Comparison of ENCODE assay signal across 1 cellular context in the genomic region with DNA sequence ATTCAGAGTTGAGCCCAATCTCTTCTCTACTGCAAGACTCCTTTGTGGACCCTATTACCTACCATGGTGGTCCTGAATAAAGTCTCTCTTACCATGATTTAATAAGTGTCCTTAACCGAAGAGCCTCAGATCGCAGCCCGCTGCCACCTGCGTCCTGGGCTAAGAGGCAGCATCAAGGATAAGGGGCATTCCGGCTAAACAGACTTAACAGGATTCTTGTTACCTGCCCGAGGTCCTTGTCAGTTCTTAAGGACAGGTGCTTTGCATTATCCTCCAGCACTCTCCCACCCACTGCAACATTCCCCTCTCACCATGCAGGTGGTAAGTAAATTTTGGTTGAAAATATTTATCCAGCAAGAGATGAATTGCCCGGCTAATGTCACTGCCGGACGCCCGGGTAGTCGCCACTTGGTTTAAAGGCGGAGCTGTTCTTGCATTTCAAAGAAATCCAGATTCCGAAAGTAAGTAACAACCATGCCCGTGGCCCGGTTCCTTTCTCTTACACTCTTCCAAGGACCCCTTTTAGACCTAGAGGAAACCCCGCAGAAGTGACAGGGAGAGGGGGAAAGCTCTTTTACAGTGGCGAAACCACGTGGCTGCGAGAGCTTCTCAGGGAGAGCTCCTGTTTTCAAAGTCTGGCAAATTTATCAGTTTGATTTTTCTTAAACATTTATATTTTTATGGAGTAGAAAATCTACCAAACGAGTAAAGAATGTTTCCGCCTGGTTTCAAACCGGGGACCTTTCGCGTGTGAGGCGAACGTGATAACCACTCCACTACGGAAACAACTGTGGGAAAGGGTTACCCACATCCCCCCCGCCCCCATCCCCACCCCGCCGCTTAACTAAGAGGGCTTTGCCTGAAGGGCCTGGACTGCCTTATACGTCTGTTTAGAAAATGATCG.
TF ChIP-seq lines count a peak whose summit lies in the region.

No MANE protein-coding gene starts in this region.

TF ChIP-seq in GM12878, 131 proteins besides CTCF, POLR2A, EP300 and RAD21 (continued from another document):
- TF ChIP-seq, protein P1, sequence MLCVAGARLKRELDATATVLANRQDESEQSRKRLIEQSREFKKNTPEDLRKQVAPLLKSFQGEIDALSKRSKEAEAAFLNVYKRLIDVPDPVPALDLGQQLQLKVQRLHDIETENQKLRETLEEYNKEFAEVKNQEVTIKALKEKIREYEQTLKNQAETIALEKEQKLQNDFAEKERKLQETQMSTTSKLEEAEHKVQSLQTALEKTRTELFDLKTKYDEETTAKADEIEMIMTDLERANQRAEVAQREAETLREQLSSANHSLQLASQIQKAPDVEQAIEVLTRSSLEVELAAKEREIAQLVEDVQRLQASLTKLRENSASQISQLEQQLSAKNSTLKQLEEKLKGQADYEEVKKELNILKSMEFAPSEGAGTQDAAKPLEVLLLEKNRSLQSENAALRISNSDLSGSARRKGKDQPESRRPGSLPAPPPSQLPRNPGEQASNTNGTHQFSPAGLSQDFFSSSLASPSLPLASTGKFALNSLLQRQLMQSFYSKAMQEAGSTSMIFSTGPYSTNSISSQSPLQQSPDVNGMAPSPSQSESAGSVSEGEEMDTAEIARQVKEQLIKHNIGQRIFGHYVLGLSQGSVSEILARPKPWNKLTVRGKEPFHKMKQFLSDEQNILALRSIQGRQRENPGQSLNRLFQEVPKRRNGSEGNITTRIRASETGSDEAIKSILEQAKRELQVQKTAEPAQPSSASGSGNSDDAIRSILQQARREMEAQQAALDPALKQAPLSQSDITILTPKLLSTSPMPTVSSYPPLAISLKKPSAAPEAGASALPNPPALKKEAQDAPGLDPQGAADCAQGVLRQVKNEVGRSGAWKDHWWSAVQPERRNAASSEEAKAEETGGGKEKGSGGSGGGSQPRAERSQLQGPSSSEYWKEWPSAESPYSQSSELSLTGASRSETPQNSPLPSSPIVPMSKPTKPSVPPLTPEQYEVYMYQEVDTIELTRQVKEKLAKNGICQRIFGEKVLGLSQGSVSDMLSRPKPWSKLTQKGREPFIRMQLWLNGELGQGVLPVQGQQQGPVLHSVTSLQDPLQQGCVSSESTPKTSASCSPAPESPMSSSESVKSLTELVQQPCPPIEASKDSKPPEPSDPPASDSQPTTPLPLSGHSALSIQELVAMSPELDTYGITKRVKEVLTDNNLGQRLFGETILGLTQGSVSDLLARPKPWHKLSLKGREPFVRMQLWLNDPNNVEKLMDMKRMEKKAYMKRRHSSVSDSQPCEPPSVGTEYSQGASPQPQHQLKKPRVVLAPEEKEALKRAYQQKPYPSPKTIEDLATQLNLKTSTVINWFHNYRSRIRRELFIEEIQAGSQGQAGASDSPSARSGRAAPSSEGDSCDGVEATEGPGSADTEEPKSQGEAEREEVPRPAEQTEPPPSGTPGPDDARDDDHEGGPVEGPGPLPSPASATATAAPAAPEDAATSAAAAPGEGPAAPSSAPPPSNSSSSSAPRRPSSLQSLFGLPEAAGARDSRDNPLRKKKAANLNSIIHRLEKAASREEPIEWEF (IDR thresholded peaks at IDR 0.05; ENCODE audit: insufficient replicate concordance, low read depth, low read length) = no peak
- TF ChIP-seq, protein P2, sequence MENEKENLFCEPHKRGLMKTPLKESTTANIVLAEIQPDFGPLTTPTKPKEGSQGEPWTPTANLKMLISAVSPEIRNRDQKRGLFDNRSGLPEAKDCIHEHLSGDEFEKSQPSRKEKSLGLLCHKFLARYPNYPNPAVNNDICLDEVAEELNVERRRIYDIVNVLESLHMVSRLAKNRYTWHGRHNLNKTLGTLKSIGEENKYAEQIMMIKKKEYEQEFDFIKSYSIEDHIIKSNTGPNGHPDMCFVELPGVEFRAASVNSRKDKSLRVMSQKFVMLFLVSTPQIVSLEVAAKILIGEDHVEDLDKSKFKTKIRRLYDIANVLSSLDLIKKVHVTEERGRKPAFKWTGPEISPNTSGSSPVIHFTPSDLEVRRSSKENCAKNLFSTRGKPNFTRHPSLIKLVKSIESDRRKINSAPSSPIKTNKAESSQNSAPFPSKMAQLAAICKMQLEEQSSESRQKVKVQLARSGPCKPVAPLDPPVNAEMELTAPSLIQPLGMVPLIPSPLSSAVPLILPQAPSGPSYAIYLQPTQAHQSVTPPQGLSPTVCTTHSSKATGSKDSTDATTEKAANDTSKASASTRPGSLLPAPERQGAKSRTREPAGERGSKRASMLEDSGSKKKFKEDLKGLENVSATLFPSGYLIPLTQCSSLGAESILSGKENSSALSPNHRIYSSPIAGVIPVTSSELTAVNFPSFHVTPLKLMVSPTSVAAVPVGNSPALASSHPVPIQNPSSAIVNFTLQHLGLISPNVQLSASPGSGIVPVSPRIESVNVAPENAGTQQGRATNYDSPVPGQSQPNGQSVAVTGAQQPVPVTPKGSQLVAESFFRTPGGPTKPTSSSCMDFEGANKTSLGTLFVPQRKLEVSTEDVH (IDR thresholded peaks at IDR 0.05; ENCODE audit: low read depth, partially characterized antibody) = no peak
- TF ChIP-seq, protein P3, sequence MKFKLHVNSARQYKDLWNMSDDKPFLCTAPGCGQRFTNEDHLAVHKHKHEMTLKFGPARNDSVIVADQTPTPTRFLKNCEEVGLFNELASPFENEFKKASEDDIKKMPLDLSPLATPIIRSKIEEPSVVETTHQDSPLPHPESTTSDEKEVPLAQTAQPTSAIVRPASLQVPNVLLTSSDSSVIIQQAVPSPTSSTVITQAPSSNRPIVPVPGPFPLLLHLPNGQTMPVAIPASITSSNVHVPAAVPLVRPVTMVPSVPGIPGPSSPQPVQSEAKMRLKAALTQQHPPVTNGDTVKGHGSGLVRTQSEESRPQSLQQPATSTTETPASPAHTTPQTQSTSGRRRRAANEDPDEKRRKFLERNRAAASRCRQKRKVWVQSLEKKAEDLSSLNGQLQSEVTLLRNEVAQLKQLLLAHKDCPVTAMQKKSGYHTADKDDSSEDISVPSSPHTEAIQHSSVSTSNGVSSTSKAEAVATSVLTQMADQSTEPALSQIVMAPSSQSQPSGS (IDR thresholded peaks at IDR 0.05; ENCODE audit: low read length) = no peak
